ENCODE assay signal across 8 cellular contexts in genomic region chr7:124764847-124765400, GRCh38. TPM values are rescaled to one million over a fixed set of nuclear protein-coding genes. Genes with fewer than 3 reads are reported as not detected.
DNase-seq lines count a peak whose midpoint lies in the region; ATAC-seq and TF ChIP-seq lines count a peak whose summit lies in the region.

No MANE protein-coding gene starts in this region.

- peak; percentile 68 for DNase-seq in activated effector memory CD4-positive, alpha-beta T cell treated with anti-CD3 and anti-CD28 coated beads, Interleukin-2, amount 50 U/mL, for 16 hours
- DNase-seq in activated effector memory CD4-positive, alpha-beta T cell treated with Interleukin-2 at 50 U/mL for 16 hours = no peak
- peak; percentile 6 for DNase-seq in activated CD4-positive, alpha-beta T cell treated with anti-CD3 and anti-CD28 coated beads, Interleukin-2, amount 50 U/mL, for 1 hour
- DNase-seq in fibroblast of lung (ENCODE audit: low read depth in 2 of 2) (peak in 1 of 2 donors; percentile 15), NCI-H774 (lab: John Stamatoyannopoulos, UW) (no peak), NCI-H2227 (lab: John Stamatoyannopoulos, UW; ENCODE audit: unreplicated experiment) (no peak)

- H3K4me2 ChIP-seq in fibroblast of lung (ENCODE audit: extremely low read depth, insufficient read depth, low read length) = peak overlapping the region; percentile 64
- peak overlapping the region; percentile 58 for H3K4me2 ChIP-seq in neural cell (ENCODE audit: low read length)

- H3K9me3 ChIP-seq in fibroblast of lung (ENCODE audit: control insufficient read depth, insufficient read depth, low read depth, low read length) (no peaks in the 10 kb centered on the region), neural cell (ENCODE audit: low read length) (no peaks in the 10 kb centered on the region)

- H3K36me3 ChIP-seq in fibroblast of lung (ENCODE audit: control insufficient read depth, insufficient read depth, low read length) = no peaks in the 10 kb centered on the region
- no peaks in the 10 kb centered on the region for H3K36me3 ChIP-seq in neural cell (ENCODE audit: insufficient read depth, low read length)

- H3K27me3 ChIP-seq in fibroblast of lung (ENCODE audit: control insufficient read depth, insufficient read depth, low read length) (no peaks in the 10 kb centered on the region), neural cell (ENCODE audit: insufficient read depth, low read depth, low read length) (peaks cover 24% of the 10 kb centered on the region)

- no peaks in the 10 kb centered on the region for H3K9me2 ChIP-seq in neural cell (ENCODE audit: insufficient read depth, low read length)

- H2AFZ ChIP-seq in fibroblast of lung (ENCODE audit: low read length) (peak overlapping the region; percentile 80), neural cell (ENCODE audit: low read depth, low read length) (no peak overlapping the region)

- no peak for TF ChIP-seq RAD21 in neural cell (conservative IDR thresholded peaks at IDR 0.05)

- H3K9ac ChIP-seq in fibroblast of lung (ENCODE audit: insufficient read depth, low read length) (peak overlapping the region; percentile 53), neural cell (ENCODE audit: low read length) (no peak overlapping the region)

- no peaks in the 10 kb centered on the region for H3F3A ChIP-seq in neural cell (ENCODE audit: insufficient read depth, low read length, poor library complexity, severe bottlenecking)

- H4K20me1 ChIP-seq in fibroblast of lung (ENCODE audit: control insufficient read depth, extremely low read depth, insufficient read depth, low read length) (no peaks in the 10 kb centered on the region), neural cell (ENCODE audit: insufficient read depth) (no peaks in the 10 kb centered on the region)

- H3K27ac ChIP-seq in fibroblast of lung (ENCODE audit: insufficient read depth, low read length) (peak overlapping the region; percentile 50), neural cell (ENCODE audit: low read length) (no peak overlapping the region)

- H3K4me1 ChIP-seq in fibroblast of lung (ENCODE audit: control insufficient read depth, extremely low read depth, insufficient read depth, low read length) = no peaks in the 10 kb centered on the region

- ATAC-seq in HG03159 (IDR thresholded peaks at IDR 0.05; ENCODE audit: unreplicated experiment) = peak; percentile 43

- peak overlapping the region; percentile 72 to 86 (median 83) for H3K4me3 ChIP-seq in fibroblast of lung (replicated peaks in 1 of 4; ENCODE audit: control extremely low read depth in 1 of 4, insufficient read depth in 1 of 4, low read depth in 3 of 4, low read length in 4 of 4)
- H3K4me3 ChIP-seq in neural cell (ENCODE audit: low read length) = peak overlapping the region; percentile 91

- H3K79me2 ChIP-seq in fibroblast of lung (ENCODE audit: control insufficient read depth, insufficient read depth, low read length) (peaks cover 34% of the 10 kb centered on the region), neural cell (replicated peaks; ENCODE audit: insufficient read depth, low read length) (no peaks in the 10 kb centered on the region)

- no peak for TF ChIP-seq CTCF in fibroblast of lung (conservative IDR thresholded peaks at IDR 0.05 in 1 of 2, IDR thresholded peaks at IDR 0.05 in 1 of 2; ENCODE audit: low read depth in 1 of 2, low read length in 2 of 2)
- TF ChIP-seq CTCF in neural cell (IDR thresholded peaks at IDR 0.05; ENCODE audit: poor library complexity, severe bottlenecking) = no peak

- TF ChIP-seq EP300 in neural cell (conservative IDR thresholded peaks at IDR 0.05; ENCODE audit: poor library complexity, severe bottlenecking) = no peak

TF ChIP-seq in neural cell, 6 proteins besides CTCF, POLR2A, EP300 and RAD21:
- TF ChIP-seq MXI1 (conservative IDR thresholded peaks at IDR 0.05; ENCODE audit: poor library complexity, severe bottlenecking) = no peak

RNA-seq across cellular contexts. Expression of gene GPR37, which starts 0.7 kb away (rescaled TPM):
- 6.9 and 20.6 TPM in 2 replicates for total RNA-seq in fibroblast of lung
- polyA plus RNA-seq in fibroblast of lung = 3.1 and 12.6 TPM in 2 replicates
- polyA plus RNA-seq in fibroblast of lung (2012) = 13.4 and 48.9 TPM in 2 replicates
- 18.0 and 58.7 TPM in 2 replicates for polyA minus RNA-seq in fibroblast of lung (ENCODE audit: low replicate concordance)
- 0.78 and 1.4 TPM in 2 replicates for polyA plus RNA-seq in neural cell
- 1.5 and 1.9 TPM in 2 replicates for polyA minus RNA-seq in neural cell

Comparison
In these comparisons a context has a peak if more than half of its experiments do, and no peak if none do; other contexts are left out.
1. DNase-seq: peak in activated effector memory CD4-positive, alpha-beta T cell treated with anti-CD3 and anti-CD28 coated beads, Interleukin-2, amount 50 U/mL, for 16 hours (single experiment) and activated CD4-positive, alpha-beta T cell treated with anti-CD3 and anti-CD28 coated beads, Interleukin-2, amount 50 U/mL, for 1 hour (single experiment); none in activated effector memory CD4-positive, alpha-beta T cell treated with Interleukin-2 at 50 U/mL for 16 hours (single experiment), NCI-H774 (single experiment) and NCI-H2227 (single experiment).